1 cellular context compared by ENCODE assay signal in the genomic region with DNA sequence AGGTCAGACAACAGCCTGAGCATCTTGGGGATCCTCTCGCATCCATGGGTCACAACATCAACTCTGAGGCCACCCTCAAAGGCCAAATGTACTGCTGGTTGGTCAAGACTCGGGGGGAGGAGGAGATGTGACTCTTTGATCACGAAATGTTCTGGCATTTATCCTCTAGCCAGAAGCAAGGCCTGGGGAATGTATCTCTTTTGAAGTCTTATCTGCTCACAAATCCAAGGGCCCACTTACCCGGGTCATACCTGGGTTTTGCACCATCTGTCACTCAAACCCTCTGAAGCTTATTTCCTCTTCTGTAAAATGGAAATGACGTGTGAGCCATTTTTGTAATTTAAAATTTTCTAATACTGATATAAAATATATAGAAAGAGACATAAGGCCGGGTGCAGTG.
TF ChIP-seq lines count a peak whose summit lies in the region.

No MANE protein-coding gene starts in this region.

TF ChIP-seq in GM12878, 131 proteins besides CTCF, POLR2A, EP300 and RAD21:
- TF ChIP-seq ETV6 (conservative IDR thresholded peaks at IDR 0.05 in 1 of 2, IDR thresholded peaks at IDR 0.05 in 1 of 2; ENCODE audit: borderline replicate concordance in 1 of 2, low read depth in 1 of 2): no peak
- TF ChIP-seq, protein P1, sequence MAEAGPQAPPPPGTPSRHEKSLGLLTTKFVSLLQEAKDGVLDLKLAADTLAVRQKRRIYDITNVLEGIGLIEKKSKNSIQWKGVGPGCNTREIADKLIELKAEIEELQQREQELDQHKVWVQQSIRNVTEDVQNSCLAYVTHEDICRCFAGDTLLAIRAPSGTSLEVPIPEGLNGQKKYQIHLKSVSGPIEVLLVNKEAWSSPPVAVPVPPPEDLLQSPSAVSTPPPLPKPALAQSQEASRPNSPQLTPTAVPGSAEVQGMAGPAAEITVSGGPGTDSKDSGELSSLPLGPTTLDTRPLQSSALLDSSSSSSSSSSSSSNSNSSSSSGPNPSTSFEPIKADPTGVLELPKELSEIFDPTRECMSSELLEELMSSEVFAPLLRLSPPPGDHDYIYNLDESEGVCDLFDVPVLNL (IDR thresholded peaks at IDR 0.05; ENCODE audit: low read depth, low read length): no peak
- TF ChIP-seq, protein P2, sequence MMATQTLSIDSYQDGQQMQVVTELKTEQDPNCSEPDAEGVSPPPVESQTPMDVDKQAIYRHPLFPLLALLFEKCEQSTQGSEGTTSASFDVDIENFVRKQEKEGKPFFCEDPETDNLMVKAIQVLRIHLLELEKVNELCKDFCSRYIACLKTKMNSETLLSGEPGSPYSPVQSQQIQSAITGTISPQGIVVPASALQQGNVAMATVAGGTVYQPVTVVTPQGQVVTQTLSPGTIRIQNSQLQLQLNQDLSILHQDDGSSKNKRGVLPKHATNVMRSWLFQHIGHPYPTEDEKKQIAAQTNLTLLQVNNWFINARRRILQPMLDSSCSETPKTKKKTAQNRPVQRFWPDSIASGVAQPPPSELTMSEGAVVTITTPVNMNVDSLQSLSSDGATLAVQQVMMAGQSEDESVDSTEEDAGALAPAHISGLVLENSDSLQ (IDR thresholded peaks at IDR 0.05): peak; percentile 57
